13 cellular contexts compared by ENCODE assay signal in genomic region chr3:30282052-30282708, GRCh38.
A peak's percentile ranks its signal among the peaks of the same experiment; 100 is the strongest.
DNase-seq lines count a peak whose midpoint lies in the region; ATAC-seq, FAIRE-seq and TF ChIP-seq lines count a peak whose summit lies in the region.
"Had no signal": no experiment of that assay in that cellular context is flagged by ENCODE, and none has a peak within 500 bp of the region (broad histone marks: within the 10 kb centered on the region; RNA-seq: fewer than 3 reads in every experiment).

No MANE protein-coding gene starts in this region.

- FAIRE-seq in bronchial epithelial cell (lab: Jason Lieb, UNC): no peak

- TF ChIP-seq POLR2A in spleen (IDR thresholded peaks at IDR 0.05): no peak

- TF ChIP-seq CTCF in bronchial epithelial cell (IDR thresholded peaks at IDR 0.05; ENCODE audit: insufficient read depth, low read length, severe bottlenecking) (no peak), kidney epithelial cell (IDR thresholded peaks at IDR 0.05; ENCODE audit: insufficient read depth, low read length, poor library complexity, severe bottlenecking) (no peak), spleen (IDR thresholded peaks at IDR 0.05 in 8 of 11, conservative IDR thresholded peaks at IDR 0.05 in 3 of 11) (no peak)

- H3K4me3 ChIP-seq in HUES64 (ENCODE audit: low read length): no peak overlapping the region
- H3K4me3 ChIP-seq in bronchial epithelial cell (ENCODE audit: low read depth, low read length): no peak overlapping the region
- no peak overlapping the region for H3K4me3 ChIP-seq in kidney epithelial cell (ENCODE audit: low read depth, low read length)
- no peak overlapping the region for H3K4me3 ChIP-seq in spleen
- H3K4me3 ChIP-seq: heart right ventricle had no signal

- ATAC-seq in GM19395 (IDR thresholded peaks at IDR 0.05; ENCODE audit: unreplicated experiment) (no peak), GM19324 (IDR thresholded peaks at IDR 0.05; ENCODE audit: low FRiP score, unreplicated experiment) (no peak)
- ATAC-seq: stimulated activated naive B cell treated with anti-CD40 and anti-IgM and Interleukin-4, amounts not matched to agents 10 μg/mL and 1 μg/mL and 100 μg/mL, for 72 hours had no signal

- H3K4me1 ChIP-seq in HUES64 (ENCODE audit: insufficient read depth, low read length): peaks cover 28% of the 10 kb centered on the region; the same call in 1 of the 2 replicates
- H3K4me1 ChIP-seq in spleen: peaks cover 0 to 21% (median 15%) of the 10 kb centered on the region in 6 donors

- H3K27ac ChIP-seq in HUES64 (ENCODE audit: low read depth, low read length) (peak overlapping the region; percentile 54), spleen (no peak overlapping the region)

- intact Hi-C loops in spleen (cut with DNase I; ENCODE audit: low total_unique reads): no loop called here

- H3K9ac ChIP-seq in HUES64 (ENCODE audit: low read depth, low read length): 0 out of 2 replicates have a peak overlapping the region, but pooled peaks have one; percentile 0

- peaks cover 18% of the 10 kb centered on the region for H3K9me3 ChIP-seq in HUES64 (ENCODE audit: insufficient read depth, low read depth, low read length)
- peaks cover 0 to 21% (median 9%) of the 10 kb centered on the region in 8 donors for H3K9me3 ChIP-seq in spleen

- H3K36me3 ChIP-seq in HUES64 (ENCODE audit: insufficient read depth, low read length) (no peaks in the 10 kb centered on the region), bronchial epithelial cell (ENCODE audit: control insufficient read depth, insufficient read depth, low read length) (no peaks in the 10 kb centered on the region), kidney epithelial cell (ENCODE audit: control insufficient read depth, insufficient read depth, low read length) (no peaks in the 10 kb centered on the region), spleen (no peaks in the 10 kb centered on the region)
- H3K36me3 ChIP-seq: heart right ventricle had no signal

- WGBS in HUES64: 29% methylated on average over 3 of the region's 3 CpGs
- 72 to 92% (median 84%) methylated on average over 3 of the region's 3 CpGs for WGBS in spleen, 5 donors

- H3K27me3 ChIP-seq in HUES64 (ENCODE audit: insufficient read depth, low read length) (no peaks in the 10 kb centered on the region), bronchial epithelial cell (ENCODE audit: control insufficient read depth, insufficient read depth, low read length) (no peaks in the 10 kb centered on the region), kidney epithelial cell (ENCODE audit: control insufficient read depth, insufficient read depth, low read length) (no peaks in the 10 kb centered on the region), spleen (replicated peaks in 1 of 7) (no peaks in the 10 kb centered on the region)
- H3K27me3 ChIP-seq: heart right ventricle had no signal

- peak; percentile 87 for DNase-seq in AG08395 (ENCODE audit: low spot score)
- peak; percentile 90 for DNase-seq in bronchial epithelial cell (ENCODE audit: low read depth)
- peak; percentile 85 for DNase-seq in kidney epithelial cell (ENCODE audit: low read depth)
- no peak for DNase-seq in NCI-H345 (lab: John Stamatoyannopoulos, UW)
- DNase-seq in spleen: no peak
- DNase-seq: activated naive CD4-positive, alpha-beta T cell treated with anti-CD3 and anti-CD28 coated beads for 36 hours; heart right ventricle; NCI-H1048; stimulated activated naive B cell treated with anti-CD40 and anti-IgM and Interleukin-4, amounts not matched to agents 10 μg/mL and 1 μg/mL and 100 μg/mL, for 72 hours; T-helper 1 cell had no signal

Comparison
In these comparisons a context has a peak if more than half of its experiments do, and no peak if none do; other contexts are left out.
1. DNase-seq: peak in AG08395 (single experiment), bronchial epithelial cell (single experiment) and kidney epithelial cell (single experiment); none in NCI-H345 (single experiment) and spleen (single experiment).